ENCODE assay signal across 1 cellular context in the genomic region with DNA sequence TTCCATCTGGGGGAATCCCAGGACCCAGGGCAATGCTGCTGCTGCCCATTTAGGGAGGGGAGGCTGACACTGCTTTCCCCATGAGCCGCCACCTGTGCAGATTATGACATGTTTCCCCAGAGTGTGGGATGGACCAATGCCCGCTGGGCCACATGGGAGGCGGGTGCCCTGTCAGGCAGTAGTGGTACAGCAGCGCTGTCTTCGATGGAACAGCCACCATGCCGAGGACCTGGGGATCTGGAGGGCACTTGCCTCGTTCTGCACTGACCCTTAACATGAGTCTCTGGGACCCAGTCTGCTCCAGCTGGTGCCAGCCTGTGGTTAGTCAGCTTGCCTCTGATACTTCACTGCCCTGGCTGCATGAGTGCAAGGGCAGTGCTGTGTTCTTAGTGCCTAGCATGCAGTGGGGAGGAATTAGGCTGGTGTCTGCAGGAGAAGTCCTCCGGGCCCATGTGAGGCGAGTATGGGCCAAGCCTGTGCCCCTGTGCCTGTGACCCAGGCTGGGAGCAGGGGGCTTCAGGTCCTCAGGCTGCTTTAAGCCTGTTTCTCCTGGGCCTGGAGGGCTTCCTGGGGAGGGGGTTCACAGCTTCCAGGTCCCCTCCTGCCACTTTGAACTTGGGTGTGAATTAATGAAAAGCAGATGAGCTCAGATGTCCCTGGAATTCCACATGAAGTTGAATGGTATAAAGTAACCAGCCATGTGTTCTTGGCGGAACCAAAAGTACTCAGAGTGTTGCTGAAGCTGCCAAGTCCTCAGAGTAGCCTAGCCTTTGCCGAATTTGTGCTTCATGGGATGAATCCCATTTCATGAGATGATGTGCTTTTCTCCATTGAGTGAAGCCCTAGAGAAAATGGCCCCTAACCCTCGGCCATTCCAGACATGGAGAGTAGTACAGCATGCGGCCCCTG.
TF ChIP-seq lines count a peak whose summit lies in the region.

No MANE protein-coding gene starts in this region.

TF ChIP-seq in GM12878, 131 proteins besides CTCF, POLR2A, EP300 and RAD21 (continued from another document):
- TF ChIP-seq ZBTB40 (IDR thresholded peaks at IDR 0.05; ENCODE audit: borderline replicate concordance) (no peak), LARP7 (IDR thresholded peaks at IDR 0.05) (no peak), TCF3 (IDR thresholded peaks at IDR 0.05; ENCODE audit: borderline replicate concordance, insufficient read depth, low read depth, low read length) (no peak), GABPA (IDR thresholded peaks at IDR 0.05; ENCODE audit: low read depth) (no peak)
- TF ChIP-seq, protein P1, sequence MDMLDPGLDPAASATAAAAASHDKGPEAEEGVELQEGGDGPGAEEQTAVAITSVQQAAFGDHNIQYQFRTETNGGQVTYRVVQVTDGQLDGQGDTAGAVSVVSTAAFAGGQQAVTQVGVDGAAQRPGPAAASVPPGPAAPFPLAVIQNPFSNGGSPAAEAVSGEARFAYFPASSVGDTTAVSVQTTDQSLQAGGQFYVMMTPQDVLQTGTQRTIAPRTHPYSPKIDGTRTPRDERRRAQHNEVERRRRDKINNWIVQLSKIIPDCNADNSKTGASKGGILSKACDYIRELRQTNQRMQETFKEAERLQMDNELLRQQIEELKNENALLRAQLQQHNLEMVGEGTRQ (IDR thresholded peaks at IDR 0.05; ENCODE audit: borderline replicate concordance, low read depth, low read length), result no peak
